Comparison of ENCODE assay signal across 25 cellular contexts in the genomic region with DNA sequence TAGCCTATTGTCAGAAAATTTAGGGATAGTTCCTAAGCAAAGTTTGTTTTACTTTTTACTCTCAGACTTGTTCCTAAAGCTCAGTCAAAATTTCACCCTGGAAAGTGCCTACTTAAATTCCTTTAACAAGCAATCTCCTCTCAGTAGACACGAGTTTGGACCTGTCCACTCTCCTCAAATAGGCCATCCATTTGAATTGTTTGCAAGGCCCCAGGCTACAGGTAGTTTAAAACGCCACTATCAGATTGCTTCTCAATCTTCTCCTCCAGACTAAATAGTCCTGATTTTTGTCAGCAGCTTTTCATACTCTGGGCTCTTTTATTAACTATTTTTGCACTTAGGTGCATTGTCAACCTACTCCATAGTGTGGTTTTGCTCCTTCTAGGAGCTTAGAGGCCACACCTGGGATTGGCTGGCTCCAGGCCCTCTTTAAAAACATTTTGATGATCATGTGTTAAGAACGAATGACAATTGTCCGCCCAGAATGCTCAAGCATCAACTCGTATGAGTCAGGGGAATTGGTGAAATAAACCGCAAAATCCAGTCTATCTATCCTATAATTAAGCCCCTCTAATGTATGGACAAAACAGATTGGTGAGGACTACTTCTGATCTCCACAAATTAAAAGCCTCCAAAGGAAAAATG.
"Had no signal": no experiment of that assay in that cellular context is flagged by ENCODE, and none has a peak within 500 bp of the region (broad histone marks: within the 10 kb centered on the region; RNA-seq: fewer than 3 reads in every experiment).

No MANE protein-coding gene starts in this region.

- ATAC-seq: activated CD4-positive, CD25-positive, alpha-beta regulatory T cell treated with anti-CD3 and anti-CD28 coated beads, Interleukin-2, amount 50 U/mL, for 24 hours; activated CD8-positive, alpha-beta memory T cell treated with anti-CD3 and anti-CD28 coated beads, Interleukin-2, amount 10 ng/mL, durations not matched to agents 7 days and 5 days; activated CD8-positive, alpha-beta T cell treated with anti-CD3 and anti-CD28 coated beads for 36 hours; activated naive CD8-positive, alpha-beta T cell treated with anti-CD3 and anti-CD28 coated beads, Interleukin-2, amount 50 U/mL, for 24 hours; esophagus mucosa; left colon; mucosa of descending colon; right lobe of liver; stimulated activated memory B cell treated with anti-CD40 and anti-IgM and Interleukin-4, amounts not matched to agents 10 μg/mL and 1 μg/mL and 100 μg/mL, for 72 hours had no signal

- H3K4me1 ChIP-seq: parathyroid adenoma, right lobe of liver, stomach, tibial nerve had no signal

- H3K4me3 ChIP-seq: mucosa of descending colon, right lobe of liver, skin epidermis, stomach, suprapubic skin, tibial nerve had no signal

- H3K27me3 ChIP-seq: right lobe of liver, stomach, suprapubic skin, tibial nerve had no signal

- DNase-seq: activated CD4-positive, alpha-beta T cell treated with anti-CD3 and anti-CD28 coated beads, Interleukin-2, amount 10 ng/mL, durations not matched to agents 24 days and 14 days; activated CD8-positive, alpha-beta memory T cell treated with anti-CD3 and anti-CD28 coated beads, Interleukin-2, amount 10 ng/mL, durations not matched to agents 7 days and 5 days; activated CD8-positive, alpha-beta T cell treated with anti-CD3 and anti-CD28 coated beads for 36 hours; activated gamma-delta T cell; activated naive CD4-positive, alpha-beta T cell treated with anti-CD3 and anti-CD28 coated beads, Interleukin-2, amount 50 U/mL, for 16 hours; activated naive CD8-positive, alpha-beta T cell treated with anti-CD3 and anti-CD28 coated beads, Interleukin-2, amount 50 U/mL, for 24 hours; caudate nucleus; effector memory CD4-positive, alpha-beta T cell; hypothalamus; left colon; mesenchymal stem cell; mucosa of descending colon; nucleus accumbens; right lobe of liver; stimulated activated CD4-positive, alpha-beta T cell treated with anti-CD3 and anti-CD28 coated beads, Interleukin-2, amount 100 ng/mL, for 24 hours; stomach; T-helper 2 cell had no signal

- H3K27ac ChIP-seq: parathyroid adenoma, right lobe of liver, skin epidermis, stomach, suprapubic skin, tibial nerve, VCaP had no signal

- H3K9me3 ChIP-seq: mucosa of descending colon, right lobe of liver, suprapubic skin had no signal

- H3K36me3 ChIP-seq: right lobe of liver, stomach, suprapubic skin, tibial nerve had no signal
